Comparison of ENCODE assay signal across 29 cellular contexts in genomic region chr9:71073494-71073893, GRCh38. TPM values are rescaled to one million over a fixed set of nuclear protein-coding genes. Genes with fewer than 3 reads are reported as not detected.
DNase-seq lines count a peak whose midpoint lies in the region; ATAC-seq, FAIRE-seq and TF ChIP-seq lines count a peak whose summit lies in the region.
"Had no signal": no experiment of that assay in that cellular context is flagged by ENCODE, and none has a peak within 500 bp of the region (broad histone marks: within the 10 kb centered on the region; RNA-seq: fewer than 3 reads in every experiment).

No MANE protein-coding gene starts in this region.

- H3K27me3 ChIP-seq in IMR-90 (ENCODE audit: control insufficient read depth, insufficient read depth, low read length) (no peaks in the 10 kb centered on the region), K562 (ENCODE audit: control insufficient read depth in 2 of 2, insufficient read depth in 2 of 2, low read length in 2 of 2) (no peaks in the 10 kb centered on the region)
- H3K27me3 ChIP-seq: BE2C, BLaER1 had no signal

- H3K14ac ChIP-seq in IMR-90 (replicated peaks; ENCODE audit: low read depth, low read length) = no peak overlapping the region

- H2AFZ ChIP-seq in IMR-90 (replicated peaks; ENCODE audit: low read length, poor library complexity) (no peak overlapping the region), K562 (ENCODE audit: low read depth, low read length) (no peak overlapping the region)

- TF ChIP-seq EP300 in Ishikawa (IDR thresholded peaks at IDR 0.05; ENCODE audit: borderline replicate concordance) = no peak
- TF ChIP-seq EP300 in K562 (IDR thresholded peaks at IDR 0.05; ENCODE audit: low read length) = no peak

- H3K79me1 ChIP-seq in IMR-90 (ENCODE audit: low read depth in 1 of 2, low read length in 2 of 2) = no peaks in the 10 kb centered on the region

- H2BK5ac ChIP-seq in IMR-90 (ENCODE audit: low read depth, low read length, poor library complexity, severe bottlenecking) = no peak overlapping the region

- H4K20me1 ChIP-seq in IMR-90 (ENCODE audit: insufficient read depth, low read length) (no peaks in the 10 kb centered on the region), K562 (replicated peaks; ENCODE audit: control insufficient read depth, insufficient read depth, low read length) (no peaks in the 10 kb centered on the region)
- H4K20me1 ChIP-seq: BLaER1 had no signal

- no peak overlapping the region for H2BK120ac ChIP-seq in IMR-90 (ENCODE audit: low read depth, low read length)

- no peak overlapping the region for H2BK20ac ChIP-seq in IMR-90 (ENCODE audit: low read depth, low read length)

- no peaks in the 10 kb centered on the region for H3K79me2 ChIP-seq in K562 (ENCODE audit: control insufficient read depth, insufficient read depth, low read length)

- H4K5ac ChIP-seq in IMR-90 (ENCODE audit: low read depth, low read length) = no peak overlapping the region

- TF ChIP-seq RAD21 in IMR-90 (IDR thresholded peaks at IDR 0.05; ENCODE audit: low read length) = no peak
- TF ChIP-seq RAD21 in Ishikawa (IDR thresholded peaks at IDR 0.05; ENCODE audit: low read depth) = no peak
- TF ChIP-seq RAD21 in K562 (CRISPR knock-in tag; conservative IDR thresholded peaks at IDR 0.05 in 1 of 2, IDR thresholded peaks at IDR 0.05 in 1 of 2) = no peak

- H3K27ac ChIP-seq in IMR-90 (ENCODE audit: insufficient read depth, low read length) = no peak overlapping the region
- no peak overlapping the region for H3K27ac ChIP-seq in K562 (ENCODE audit: extremely low read depth, low read depth, low read length)
- H3K27ac ChIP-seq: BLaER1 had no signal

- no peak for ATAC-seq in IMR-90 (ENCODE audit: low read depth)
- no peak for ATAC-seq in K562
- ATAC-seq in HG02678 (IDR thresholded peaks at IDR 0.05; ENCODE audit: unreplicated experiment) = no peak
- ATAC-seq: GM12878 had no signal

- no peak overlapping the region for H2BK15ac ChIP-seq in IMR-90 (ENCODE audit: low read depth, low read length)

- no peak overlapping the region for H3K23ac ChIP-seq in IMR-90 (ENCODE audit: low read depth, low read length)

- H3K36me3 ChIP-seq in IMR-90 (ENCODE audit: control insufficient read depth, insufficient read depth, low read length) = no peaks in the 10 kb centered on the region
- H3K36me3 ChIP-seq in K562 (ENCODE audit: control insufficient read depth, insufficient read depth, low read length) = no peaks in the 10 kb centered on the region
- H3K36me3 ChIP-seq: BE2C, BLaER1 had no signal

- no peaks in the 10 kb centered on the region for H3K9me1 ChIP-seq in IMR-90 (ENCODE audit: insufficient read depth, low read length)
- H3K9me1 ChIP-seq in K562 (ENCODE audit: control insufficient read depth, insufficient read depth, low read length) = no peaks in the 10 kb centered on the region

- no peak overlapping the region for H3K4me3 ChIP-seq in IMR-90 (ENCODE audit: insufficient read depth, low read depth, low read length)
- no peak overlapping the region for H3K4me3 ChIP-seq in K562
- H3K4me3 ChIP-seq: BLaER1, GM12878 had no signal

- no peak for TF ChIP-seq CTCF in IMR-90 (conservative IDR thresholded peaks at IDR 0.05; ENCODE audit: low read depth, low read length)
- TF ChIP-seq CTCF in K562 (IDR thresholded peaks at IDR 0.05 in 2 of 3, conservative IDR thresholded peaks at IDR 0.05 in 1 of 3; ENCODE audit: insufficient read depth in 2 of 3, low read depth in 1 of 3, low read length in 3 of 3) = no peak

- no peak overlapping the region for H3K9ac ChIP-seq in IMR-90 (ENCODE audit: low read depth, low read length)
- no peak overlapping the region for H3K9ac ChIP-seq in K562 (ENCODE audit: insufficient read depth in 1 of 2, low read depth in 2 of 2, low read length in 2 of 2)
- H3K9ac ChIP-seq: BLaER1 had no signal

- H4K91ac ChIP-seq in IMR-90 (ENCODE audit: insufficient read depth, low read depth, low read length) = no peak overlapping the region

- CTCF ChIA-PET in IMR-90 (lab: Yijun Ruan, JAX) = interaction anchor here (0.6 kb wide), 1 partner anchor 9 kb away, joined by 3 read pairs; no protein-coding TSS in a partner anchor
- CTCF ChIA-PET in K562 (lab: Yijun Ruan, JAX; ENCODE audit: low intra/inter-chr PET ratio) = no interaction called here

- WGBS in IMR-90 (ENCODE audit: extremely low coverage in 2 of 2, insufficient read length in 1 of 2), 2 experiments = no CpG with 5 or more reads among the region's 2 CpGs
- 0% methylated on average over 2 of the region's 2 CpGs for WGBS in K562 (ENCODE audit: insufficient coverage, low coverage, missing lambda C conversion rate)

- TF ChIP-seq POLR2A in IMR-90 (IDR thresholded peaks at IDR 0.05; ENCODE audit: low read depth, low read length) (no peak), K562 (conservative IDR thresholded peaks at IDR 0.05) (no peak)

- intact Hi-C loops in IMR-90 (cut with micrococcal nuclease) (no loop called here), K562 (cut with micrococcal nuclease) (no loop called here)

- H3K4ac ChIP-seq in IMR-90 (ENCODE audit: low read depth, low read length) = no peak overlapping the region

- no peaks in the 10 kb centered on the region for H3K9me3 ChIP-seq in IMR-90 (ENCODE audit: control insufficient read depth, insufficient read depth, low read length)
- H3K9me3 ChIP-seq in K562 (replicated peaks; ENCODE audit: control insufficient read depth, insufficient read depth, low read depth, low read length) = no peaks in the 10 kb centered on the region
- H3K9me3 ChIP-seq: BE2C, BLaER1 had no signal

- FAIRE-seq in K562 (lab: Jason Lieb, UNC) = no peak
- FAIRE-seq: A204.1, GM12878, GM12892, GM18507 had no signal

- no peaks in the 10 kb centered on the region for H3K4me1 ChIP-seq in IMR-90 (ENCODE audit: control insufficient read depth, insufficient read depth, low read length)
- no peaks in the 10 kb centered on the region for H3K4me1 ChIP-seq in K562 (replicated peaks in 1 of 2; ENCODE audit: control insufficient read depth in 2 of 2, insufficient read depth in 2 of 2, low read length in 2 of 2)
- H3K4me1 ChIP-seq: BE2C, BLaER1 had no signal

- dilution Hi-C loops in IMR-90 (cut with HindIII; ENCODE audit: low sequenced_read_pairs, unreplicated experiment) = no loop called here

- in situ Hi-C loops in IMR-90 (cut with MboI; ENCODE audit: low sequenced_read_pairs) (no loop called here), K562 (cut with MboI) (no loop called here)

- BruUV-seq in IMR-90 (replicated peaks; lab: Mats Ljungman, UMichigan) (no TSS peak), K562 (replicated peaks; lab: Mats Ljungman, UMichigan) (no TSS peak)

- DNase-seq in IMR-90 = no peak
- DNase-seq in K562 (ENCODE audit: extremely low read depth in 1 of 4, low spot score in 3 of 4) = no peak
- DNase-seq in SKM-1 (lab: John Stamatoyannopoulos, UW; ENCODE audit: unreplicated experiment) = no peak
- no peak for DNase-seq in NCI-H2107 (lab: John Stamatoyannopoulos, UW)
- DNase-seq: 8988T; ACHN; BE2C; C1 segment of cervical spinal cord; CD4-positive, alpha-beta memory T cell; CD4-positive, CD25-positive, alpha-beta regulatory T cell; CD8-positive, alpha-beta memory T cell; COR-L47; DMS 273 treated with DMSO at 0.1 percent for 48 hours; DMS153; DMS53; DMS79; DND-41; EL; GDM1 had no signal

- no peak overlapping the region for H3K56ac ChIP-seq in IMR-90 (ENCODE audit: extremely low read depth, insufficient read depth, low read length)

- no peak overlapping the region for H4K8ac ChIP-seq in IMR-90 (ENCODE audit: low read depth in 2 of 2, low read length in 2 of 2)

- no peak overlapping the region for H2AK5ac ChIP-seq in IMR-90 (ENCODE audit: low read depth, low read length)

- POLR2A ChIA-PET in IMR-90 (lab: Charles Lee; ENCODE audit: unreplicated experiment) (no interaction called here), K562 (lab: Yijun Ruan, JAX) (no interaction called here)

- H3K18ac ChIP-seq in IMR-90 (ENCODE audit: low read depth, low read length) = no peak overlapping the region

- no peak overlapping the region for H2AK9ac ChIP-seq in IMR-90 (replicated peaks; ENCODE audit: low read depth, low read length, poor library complexity)

- H3K4me2 ChIP-seq in IMR-90 (ENCODE audit: low read depth, low read length) (no peak overlapping the region), K562 (ENCODE audit: insufficient read depth, low read length) (no peak overlapping the region)
- H3K4me2 ChIP-seq: BLaER1 had no signal

TF ChIP-seq in IMR-90, 13 proteins besides CTCF, POLR2A, EP300 and RAD21 (continues in another document):
- TF ChIP-seq CEBPB (IDR thresholded peaks at IDR 0.05; ENCODE audit: low read depth, low read length) (peak; percentile 72), MAFK (IDR thresholded peaks at IDR 0.05; ENCODE audit: low read depth, low read length) (no peak)

TF ChIP-seq in Ishikawa, 13 proteins besides CTCF, POLR2A, EP300 and RAD21:
- TF ChIP-seq TCF12 (IDR thresholded peaks at IDR 0.05; ENCODE audit: low read depth) (no peak), CEBPB (IDR thresholded peaks at IDR 0.05) (0 out of 2 replicates have a peak, but pooled peaks have one; percentile 12), CREB1 (IDR thresholded peaks at IDR 0.05; ENCODE audit: low read depth) (no peak)

TF ChIP-seq in K562, 482 proteins besides CTCF, POLR2A, EP300 and RAD21 (continues in another document):
- no peak for TF ChIP-seq CEBPG (CRISPR knock-in tag; IDR thresholded peaks at IDR 0.05)
- TF ChIP-seq CEBPG (tag; conservative IDR thresholded peaks at IDR 0.05 in 1 of 2, IDR thresholded peaks at IDR 0.05 in 1 of 2) = peak in 1 of 2 experiments; percentile 78; a peak in 2 of 4 replicates
- TF ChIP-seq NFIC (IDR thresholded peaks at IDR 0.05) = no peak

RNA-seq across cellular contexts. Expression of gene TRPM3, which starts 47.9 kb away (rescaled TPM):
- total RNA-seq in IMR-90 (2012; rRNA removed) (not detected in 2 replicates), K562 (2014; rRNA removed) (not detected in 2 replicates), K562 (2014; rRNA removed; fragmentation: Illumina TruSeq; extraction: Trizol) (not detected in 2 replicates), K562 (2015; rRNA removed; fragmentation: Illumina TruSeq; extraction: Trizol) (0.04 TPM in 1 of 2 replicates, not detected in the other), K562 (2021) (not detected in 2 replicates)
- polyA plus RNA-seq in IMR-90 (2012; rRNA removed) (not detected in 2 replicates), K562 (2011; rRNA removed) (not detected in 2 replicates), K562 (2014; fragmentation: Illumina TruSeq; extraction: Trizol) (not detected in 2 replicates), K562 (2014; fragmentation: Nextera tagmentation; extraction: Ambion mirVana) (not detected), K562 (2014; rRNA removed) (not detected in 2 replicates)
- not detected in 2 replicates for polyA plus RNA-seq in IMR-90 (2012; cell fraction: cytosol; rRNA removed)
- polyA plus RNA-seq in IMR-90 (2012; cell fraction: nucleus; rRNA removed; ENCODE audit: low replicate concordance) = not detected in 2 replicates
- total RNA-seq in K562 (2011; cell fraction: chromatin; rRNA removed; ENCODE audit: low replicate concordance) = not detected in 2 replicates
- 0.33 TPM in 1 of 2 replicates, not detected in the other for total RNA-seq in K562 (2011; cell fraction: nucleolus; rRNA removed)
- total RNA-seq in K562 (2011; cell fraction: nucleoplasm; rRNA removed) = not detected in 2 replicates
- not detected in 2 replicates for polyA plus RNA-seq in K562 (2011; cell fraction: cytosol; rRNA removed)
- not detected in 2 replicates for polyA plus RNA-seq in K562 (2011; cell fraction: nucleus; rRNA removed)
- 0.07 TPM in 1 of 2 replicates, not detected in the other for polyA plus RNA-seq in K562 (2012)
- 0.06 TPM in 1 of 2 replicates, not detected in the other for polyA minus RNA-seq in K562 (2011; rRNA and poly(A)+ RNA removed)
- polyA minus RNA-seq in K562 (2011; cell fraction: cytosol; rRNA and poly(A)+ RNA removed) = not detected in 2 replicates
- polyA minus RNA-seq in K562 (2011; cell fraction: nucleus; rRNA and poly(A)+ RNA removed) = 0.11 TPM in 1 of 2 replicates, not detected in the other
- total RNA-seq: A673; CD4-positive, alpha-beta memory T cell; CD4-positive, CD25-positive, alpha-beta regulatory T cell; CD8-positive, alpha-beta memory T cell; G401; GM12878 had no signal
- polyA plus RNA-seq: CD14-positive monocyte; CD4-positive, alpha-beta memory T cell; CD4-positive, CD25-positive, alpha-beta regulatory T cell; CD8-positive, alpha-beta memory T cell; GM12878 had no signal
